Comparison of ENCODE assay signal across 1 cellular context in the genomic region with DNA sequence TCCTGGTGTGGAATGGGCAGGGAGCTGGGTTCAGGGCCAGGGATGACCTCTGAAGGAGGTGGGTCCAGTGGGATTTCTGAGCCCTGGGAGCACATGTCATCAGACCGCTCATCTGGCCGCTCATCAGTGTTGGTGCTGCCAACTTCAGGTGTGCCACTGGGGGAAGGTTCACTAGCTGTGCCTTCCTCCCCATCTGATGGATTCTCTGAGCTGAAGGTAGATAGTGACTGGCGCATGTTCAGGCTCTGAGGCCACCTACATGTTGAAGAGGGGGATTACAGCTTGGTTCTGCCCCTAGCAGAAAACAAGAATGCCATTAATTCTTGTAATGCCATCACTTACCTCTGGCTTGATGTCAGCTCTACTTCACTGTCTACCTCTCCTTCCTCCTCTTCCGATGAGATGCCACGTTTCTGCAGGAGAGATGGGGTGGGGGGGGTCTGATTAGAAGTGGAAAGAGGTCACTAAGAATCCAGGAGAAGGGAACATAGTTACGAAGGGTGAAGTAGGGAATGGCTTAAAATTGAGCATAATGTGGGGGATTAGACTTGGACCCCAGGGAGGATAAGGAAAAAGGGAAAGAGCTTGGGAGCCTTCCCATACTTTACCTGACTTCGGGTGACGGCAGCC.
TF ChIP-seq lines count a peak whose summit lies in the region.

No MANE protein-coding gene starts in this region.

TF ChIP-seq in IMR-90, 13 proteins besides CTCF, POLR2A, EP300 and RAD21:
- TF ChIP-seq MAFK (IDR thresholded peaks at IDR 0.05; ENCODE audit: low read depth, low read length) (no peak), NFE2L2 (IDR thresholded peaks at IDR 0.05; ENCODE audit: low read depth, low read length) (no peak), RFX5 (IDR thresholded peaks at IDR 0.05; ENCODE audit: low read depth, low read length) (no peak), BHLHE40 (IDR thresholded peaks at IDR 0.05; ENCODE audit: low read depth, low read length) (no peak), CHD1 (IDR thresholded peaks at IDR 0.05; ENCODE audit: low read depth, low read length) (no peak), MAZ (IDR thresholded peaks at IDR 0.05; ENCODE audit: borderline replicate concordance, low read depth, low read length) (no peak), RCOR1 (IDR thresholded peaks at IDR 0.05; ENCODE audit: insufficient replicate concordance, low read length) (no peak), FOS (IDR thresholded peaks at IDR 0.05; ENCODE audit: low read depth, low read length) (no peak), SMC3 (IDR thresholded peaks at IDR 0.05; ENCODE audit: low read depth, low read length) (no peak), CEBPB (IDR thresholded peaks at IDR 0.05; ENCODE audit: low read depth, low read length) (no peak), MXI1 (IDR thresholded peaks at IDR 0.05; ENCODE audit: borderline replicate concordance, low read depth, low read length) (no peak)
- TF ChIP-seq, protein P1, sequence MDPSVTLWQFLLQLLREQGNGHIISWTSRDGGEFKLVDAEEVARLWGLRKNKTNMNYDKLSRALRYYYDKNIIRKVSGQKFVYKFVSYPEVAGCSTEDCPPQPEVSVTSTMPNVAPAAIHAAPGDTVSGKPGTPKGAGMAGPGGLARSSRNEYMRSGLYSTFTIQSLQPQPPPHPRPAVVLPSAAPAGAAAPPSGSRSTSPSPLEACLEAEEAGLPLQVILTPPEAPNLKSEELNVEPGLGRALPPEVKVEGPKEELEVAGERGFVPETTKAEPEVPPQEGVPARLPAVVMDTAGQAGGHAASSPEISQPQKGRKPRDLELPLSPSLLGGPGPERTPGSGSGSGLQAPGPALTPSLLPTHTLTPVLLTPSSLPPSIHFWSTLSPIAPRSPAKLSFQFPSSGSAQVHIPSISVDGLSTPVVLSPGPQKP (IDR thresholded peaks at IDR 0.05; ENCODE audit: borderline replicate concordance, low read depth, low read length) = no peak
- TF ChIP-seq, protein P2, sequence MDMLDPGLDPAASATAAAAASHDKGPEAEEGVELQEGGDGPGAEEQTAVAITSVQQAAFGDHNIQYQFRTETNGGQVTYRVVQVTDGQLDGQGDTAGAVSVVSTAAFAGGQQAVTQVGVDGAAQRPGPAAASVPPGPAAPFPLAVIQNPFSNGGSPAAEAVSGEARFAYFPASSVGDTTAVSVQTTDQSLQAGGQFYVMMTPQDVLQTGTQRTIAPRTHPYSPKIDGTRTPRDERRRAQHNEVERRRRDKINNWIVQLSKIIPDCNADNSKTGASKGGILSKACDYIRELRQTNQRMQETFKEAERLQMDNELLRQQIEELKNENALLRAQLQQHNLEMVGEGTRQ (IDR thresholded peaks at IDR 0.05; ENCODE audit: low read depth, low read length) = no peak
